ENCODE assay signal across 1 cellular context in genomic region chr4:87732033-87732770, GRCh38.
A peak's percentile ranks its signal among the peaks of the same experiment; 100 is the strongest.
TF ChIP-seq lines count a peak whose summit lies in the region.

No MANE protein-coding gene starts in this region.

TF ChIP-seq in WTC11, 78 proteins besides CTCF, POLR2A, EP300 and RAD21 (continued from another document):
- no peak for TF ChIP-seq ZNF416 (CRISPR knock-in tag; IDR thresholded peaks at IDR 0.05)
- TF ChIP-seq GTF2I (CRISPR knock-in tag; conservative IDR thresholded peaks at IDR 0.05) = no peak
- no peak for TF ChIP-seq FOXJ3 (CRISPR knock-in tag; IDR thresholded peaks at IDR 0.05; ENCODE audit: borderline replicate concordance)
- no peak for TF ChIP-seq ATF6 (CRISPR knock-in tag; IDR thresholded peaks at IDR 0.05)
- TF ChIP-seq HMGA2 (CRISPR knock-in tag; IDR thresholded peaks at IDR 0.05) = peak; percentile 99
- no peak for TF ChIP-seq RELA (CRISPR knock-in tag; IDR thresholded peaks at IDR 0.05; ENCODE audit: borderline replicate concordance)
